9 cellular contexts compared by ENCODE assay signal in the genomic region with DNA sequence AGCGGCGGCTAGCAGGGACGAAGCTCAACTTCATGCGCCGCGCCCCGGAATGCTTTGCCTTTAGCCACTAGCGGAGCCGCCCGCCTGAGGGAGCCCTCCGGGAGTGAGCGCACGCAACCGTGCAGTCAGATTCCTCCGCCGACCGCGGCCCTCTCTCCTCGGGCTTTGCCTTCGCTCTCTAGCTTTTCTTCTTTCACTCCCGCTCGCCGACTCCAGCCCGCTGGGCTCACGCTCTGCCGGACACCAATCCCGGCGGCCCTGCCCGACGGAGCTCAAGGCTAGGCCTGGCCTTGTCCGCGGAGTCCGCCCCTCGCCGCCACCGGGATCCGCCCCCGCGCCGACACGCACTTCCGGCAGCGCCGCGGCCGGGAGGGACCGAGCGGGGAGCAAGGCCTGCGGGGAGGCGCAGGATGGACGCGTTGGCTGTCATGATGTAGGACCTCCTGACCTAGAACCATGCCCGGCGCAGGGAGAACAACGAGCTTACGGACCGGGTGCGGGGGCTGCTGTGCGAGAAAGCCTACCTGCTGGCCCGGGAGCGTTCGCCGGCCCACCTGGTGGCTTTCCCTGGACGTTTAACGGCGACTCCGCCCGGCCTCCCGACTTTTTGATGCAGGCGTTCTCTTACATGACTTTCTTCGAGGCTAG. TPM values are rescaled to one million over a fixed set of nuclear protein-coding genes. Genes with fewer than 3 reads are reported as not detected.
DNase-seq lines count a peak whose midpoint lies in the region; ATAC-seq and TF ChIP-seq lines count a peak whose summit lies in the region.
"Had no signal": no experiment of that assay in that cellular context is flagged by ENCODE, and none has a peak within 500 bp of the region (broad histone marks: within the 10 kb centered on the region; RNA-seq: fewer than 3 reads in every experiment).

No MANE protein-coding gene starts in this region.

- H3K4me1 Mint-ChIP-seq in activated CD4-positive, alpha-beta T cell treated with anti-CD3 and anti-CD28 coated beads, Interleukin-2, amount 10 ng/mL, durations not matched to agents 24 days and 14 days, result peaks cover 30% of the 10 kb centered on the region

- peak; percentile 95 for ATAC-seq in GM18868 (IDR thresholded peaks at IDR 0.05; ENCODE audit: unreplicated experiment)
- ATAC-seq in HG03108 (IDR thresholded peaks at IDR 0.05; ENCODE audit: unreplicated experiment), result peak; percentile 93
- peak; percentile 94 for ATAC-seq in left lobe of liver

- peak overlapping the region; percentile 99 for H3K27ac Mint-ChIP-seq in activated CD4-positive, alpha-beta T cell treated with anti-CD3 and anti-CD28 coated beads, Interleukin-2, amount 10 ng/mL, durations not matched to agents 24 days and 14 days

- TF ChIP-seq CTCF in AG10803 (conservative IDR thresholded peaks at IDR 0.05; ENCODE audit: low read length), result peak; percentile 33
- TF ChIP-seq CTCF in coronary artery (IDR thresholded peaks at IDR 0.05), result no peak

- H3K27me3 Mint-ChIP-seq in activated CD4-positive, alpha-beta T cell treated with anti-CD3 and anti-CD28 coated beads, Interleukin-2, amount 10 ng/mL, durations not matched to agents 24 days and 14 days, result peaks cover 3% of the 10 kb centered on the region

- peak overlapping the region; percentile 92 for H3K4me3 Mint-ChIP-seq in activated CD4-positive, alpha-beta T cell treated with anti-CD3 and anti-CD28 coated beads, Interleukin-2, amount 10 ng/mL, durations not matched to agents 24 days and 14 days

- H3K9me3 Mint-ChIP-seq in activated CD4-positive, alpha-beta T cell treated with anti-CD3 and anti-CD28 coated beads, Interleukin-2, amount 10 ng/mL, durations not matched to agents 24 days and 14 days, result no peaks in the 10 kb centered on the region

- DNase-seq in AG10803 (ENCODE audit: low read depth), result peak; percentile 90
- DNase-seq in NCI-H345 (lab: John Stamatoyannopoulos, UW), result peak; percentile 91
- DNase-seq in activated CD4-positive, alpha-beta T cell treated with anti-CD3 and anti-CD28 coated beads, Interleukin-2, amount 10 ng/mL, durations not matched to agents 24 days and 14 days, result peak; percentile 97
- DNase-seq in coronary artery (ENCODE audit: low spot score), result peak; percentile 89
- DNase-seq in left lobe of liver (ENCODE audit: low spot score), result peak; percentile 91
- DNase-seq in stimulated activated CD4-positive, alpha-beta T cell treated with anti-CD3 and anti-CD28 coated beads, Interleukin-1b, Interleukin-23, amount 100 ng/mL, for 48 hours, result peak; percentile 85

- H3K27ac ChIP-seq in coronary artery, result peak overlapping the region; percentile 94 to 99
- H3K27ac ChIP-seq: VCaP had no signal

- intact Hi-C loops in activated CD4-positive, alpha-beta T cell treated with anti-CD3 and anti-CD28 coated beads, Interleukin-2, amount 10 ng/mL, durations not matched to agents 24 days and 14 days (cut with micrococcal nuclease), result loop anchor here (1.0 to 5.0 kb wide), 2 partner anchors 58 to 74 kb away; no protein-coding TSS in a partner anchor

- peak overlapping the region; percentile 82 for H3K4me3 ChIP-seq in AG10803 (ENCODE audit: low read length)
- H3K4me3 ChIP-seq in coronary artery, result peak overlapping the region; percentile 90

- H3K36me3 Mint-ChIP-seq in activated CD4-positive, alpha-beta T cell treated with anti-CD3 and anti-CD28 coated beads, Interleukin-2, amount 10 ng/mL, durations not matched to agents 24 days and 14 days (ENCODE audit: low read depth), result peaks cover 27% of the 10 kb centered on the region

RNA-seq across cellular contexts. Expression of a gene that starts 40.8 kb away (rescaled TPM):
- total RNA-seq in activated CD4-positive, alpha-beta T cell treated with anti-CD3 and anti-CD28 coated beads, Interleukin-2, amount 10 ng/mL, durations not matched to agents 24 days and 14 days, result not detected in 2 replicates
- total RNA-seq in left lobe of liver, result 0.88 TPM

RNA-seq across cellular contexts. Expression of a gene that starts 57.7 kb away (rescaled TPM):
- 19.4 and 20.4 TPM in 2 replicates for total RNA-seq in activated CD4-positive, alpha-beta T cell treated with anti-CD3 and anti-CD28 coated beads, Interleukin-2, amount 10 ng/mL, durations not matched to agents 24 days and 14 days
- 7.7 TPM for total RNA-seq in left lobe of liver

Comparison
In these comparisons a context has a peak if more than half of its experiments do, and no peak if none do; other contexts are left out.
1. Peak in every context shown above with its lines: DNase-seq, ATAC-seq, H3K4me3 ChIP-seq and H3K27ac ChIP-seq.